ENCODE assay signal across 18 cellular contexts in genomic region chrY:7957773-7958172, GRCh38.
"Had no signal": no experiment of that assay in that cellular context is flagged by ENCODE, and none has a peak within 500 bp of the region (broad histone marks: within the 10 kb centered on the region; RNA-seq: fewer than 3 reads in every experiment).

No MANE protein-coding gene starts in this region.

- H3K4me1 ChIP-seq: heart left ventricle, parathyroid adenoma, prostate gland, right lobe of liver, spleen, stomach had no signal

- H3K27ac ChIP-seq: heart left ventricle, parathyroid adenoma, prostate gland, right lobe of liver, spleen, stomach had no signal

- H3K9me3 ChIP-seq: heart left ventricle, prostate gland, right lobe of liver, spleen, stomach had no signal

- H3K4me3 ChIP-seq: heart left ventricle, prostate gland, right lobe of liver, spleen, stomach had no signal

- DNase-seq: effector memory CD8-positive, alpha-beta T cell; foreskin melanocyte; heart left ventricle; hippocampal formation; left ventricle myocardium superior; mesendoderm; naive B cell; retina; spleen; stimulated activated CD4-positive, alpha-beta T cell treated with anti-CD3 and anti-CD28 coated beads, Interleukin-15, amount 100 ng/mL, for 24 hours; stimulated activated CD4-positive, alpha-beta T cell treated with anti-CD3 and anti-CD28 coated beads, Interleukin-1b, Interleukin-23, amount 100 ng/mL, for 48 hours; stimulated activated CD4-positive, alpha-beta T cell treated with anti-CD3 and anti-CD28 coated beads, Interleukin-4, amount 100 ng/mL, for 4 hours; stimulated activated naive CD4-positive, alpha-beta T cell; stomach; substantia nigra had no signal

- ATAC-seq: effector memory CD8-positive, alpha-beta T cell; heart left ventricle; left ventricle myocardium superior had no signal

- H3K27me3 ChIP-seq: heart left ventricle, right lobe of liver, spleen, stomach had no signal

- H3K36me3 ChIP-seq: heart left ventricle, prostate gland, right lobe of liver, spleen, stomach had no signal
